ENCODE assay signal across 8 cellular contexts in genomic region chr17:42312285-42313130, GRCh38. TPM values are rescaled to one million over a fixed set of nuclear protein-coding genes. Genes with fewer than 3 reads are reported as not detected.
DNase-seq lines count a peak whose midpoint lies in the region; ATAC-seq and TF ChIP-seq lines count a peak whose summit lies in the region.

No MANE protein-coding gene starts in this region.

- peak overlapping the region; percentile 11 for H3K27ac ChIP-seq in HUES48 (ENCODE audit: low read depth, low read length)
- peak overlapping the region; percentile 85 to 96 (median 91) for H3K27ac ChIP-seq in thyroid gland

- H3K9me3 ChIP-seq in HUES48 (ENCODE audit: control insufficient read depth, insufficient read depth, low read length) (no peaks in the 10 kb centered on the region), thyroid gland (no peaks in the 10 kb centered on the region)

- no peak overlapping the region for H3K4me3 Mint-ChIP-seq in osteocyte (ENCODE audit: unreplicated experiment)

- peak overlapping the region; percentile 76 for H3K27ac Mint-ChIP-seq in osteocyte (ENCODE audit: unreplicated experiment)

- H3K4me1 Mint-ChIP-seq in osteocyte (ENCODE audit: unreplicated experiment) = peaks cover 10% of the 10 kb centered on the region

- H3K4me1 ChIP-seq in HUES48 (ENCODE audit: control insufficient read depth, insufficient read depth, low read length) (peaks cover 13% of the 10 kb centered on the region), thyroid gland (peaks cover 19 to 26% of the 10 kb centered on the region in 2 donors)

- H3K4me3 ChIP-seq in HUES48 (ENCODE audit: low read depth, low read length) (peak overlapping the region; percentile 26; the same call in 1 of the 2 replicates), thyroid gland (replicated peaks in 1 of 3) (no peak overlapping the region)

- H3K36me3 ChIP-seq in HUES48 (ENCODE audit: control insufficient read depth, insufficient read depth, low read length) = peaks cover 32% of the 10 kb centered on the region
- peaks cover 30 to 31% of the 10 kb centered on the region in 2 donors for H3K36me3 ChIP-seq in thyroid gland

- TF ChIP-seq POLR2A in thyroid gland (IDR thresholded peaks at IDR 0.05) = peak in 1 of 2 donors; percentile 30

- H3K27me3 ChIP-seq in HUES48 (ENCODE audit: control insufficient read depth, insufficient read depth, low read length) (no peaks in the 10 kb centered on the region), thyroid gland (no peaks in the 10 kb centered on the region)

- peaks cover 42% of the 10 kb centered on the region for H3K36me3 Mint-ChIP-seq in osteocyte (ENCODE audit: unreplicated experiment)

- in situ Hi-C loops in SK-MEL-5 (cut with HindIII; ENCODE audit: low pct_unique_long_range_greater_than_20kb, low sequenced_read_pairs) = loop anchor here (25.0 kb wide), 1 partner anchor 200 kb away; no protein-coding TSS in a partner anchor

- no peak for ATAC-seq in GM18517 (IDR thresholded peaks at IDR 0.05; ENCODE audit: unreplicated experiment)

- peak; percentile 94 for DNase-seq in ELF-1 (ENCODE audit: low read depth, low spot score)
- peak; percentile 68 for DNase-seq in SK-MEL-5 (ENCODE audit: low read depth, low spot score)
- peak; percentile 78 for DNase-seq in activated naive CD4-positive, alpha-beta T cell treated with anti-CD3 and anti-CD28 coated beads, Interleukin-2, amount 50 U/mL, for 16 hours
- peak; percentile 82 for DNase-seq in globus pallidus (ENCODE audit: low spot score)
- peak; percentile 92 for DNase-seq in osteocyte (ENCODE audit: extremely low spot score, unreplicated experiment)
- DNase-seq in thyroid gland = peak; percentile 95 to 97

- intact Hi-C loops in thyroid gland (cut with DNase I) = no loop called here

- H3K9me3 Mint-ChIP-seq in osteocyte (ENCODE audit: unreplicated experiment) = no peaks in the 10 kb centered on the region

- H3K27me3 Mint-ChIP-seq in osteocyte (ENCODE audit: unreplicated experiment) = no peaks in the 10 kb centered on the region

- 31 to 35% methylated on average over 28 to 38 of the region's 54 CpGs for WGBS in thyroid gland, 2 donors

- no peak overlapping the region for H3K9ac ChIP-seq in HUES48 (ENCODE audit: low read depth, low read length)

- TF ChIP-seq CTCF in osteocyte (IDR thresholded peaks at IDR 0.05) (peak; percentile 69), thyroid gland (IDR thresholded peaks at IDR 0.05) (peak in 5 of 6 experiments; percentile 52 to 73 (median 61))

RNA-seq across cellular contexts. Expression of gene STAT5A, which starts 24.2 kb away (rescaled TPM):
- total RNA-seq in SK-MEL-5 (2014; rRNA removed; shearing (Covaris generic)) = 2.9 and 3.5 TPM in 2 replicates
- 1.7 and 2.5 TPM in 2 replicates for polyA plus RNA-seq in SK-MEL-5 (2015; cell fraction: cytosol; rRNA removed)
- 3.1 and 4.1 TPM in 2 replicates for polyA plus RNA-seq in SK-MEL-5 (2015; cell fraction: nucleus; rRNA removed)
- total RNA-seq in osteocyte (45.5 and 47.7 TPM in 2 replicates), thyroid gland (10 to 100 TPM; 31.9 to 46.1 (median 34.0) TPM)

RNA-seq across cellular contexts. Expression of gene STAT5B, which starts 36.3 kb away (rescaled TPM):
- total RNA-seq in SK-MEL-5 (2014; rRNA removed; shearing (Covaris generic)) = 33.4 and 37.2 TPM in 2 replicates
- 42.9 and 48.2 TPM in 2 replicates for polyA plus RNA-seq in SK-MEL-5 (2015; cell fraction: cytosol; rRNA removed)
- 87.6 and 95.2 TPM in 2 replicates for polyA plus RNA-seq in SK-MEL-5 (2015; cell fraction: nucleus; rRNA removed)
- total RNA-seq in osteocyte = 41.3 and 49.7 TPM in 2 replicates
- total RNA-seq in thyroid gland = 10 to 100 TPM; 57.6 to 72.6 (median 63.3) TPM
